8 cellular contexts compared by ENCODE assay signal in genomic region chr13:40666058-40666904, GRCh38. TPM values are rescaled to one million over a fixed set of nuclear protein-coding genes. Genes with fewer than 3 reads are reported as not detected.
A peak's percentile ranks its signal among the peaks of the same experiment; 100 is the strongest.
DNase-seq lines count a peak whose midpoint lies in the region; ATAC-seq and TF ChIP-seq lines count a peak whose summit lies in the region.

Gene FOXO1 (minus strand): TSS chr13:40666641. CDS start chr13:40666212, 429 bp downstream.

- 0 to 1% methylated on average over 26 to 35 of the region's 103 CpGs for WGBS in thyroid gland, 2 donors

- peak; percentile 40 for DNase-seq in GF-D8 (lab: John Stamatoyannopoulos, UW)
- peak; percentile 71 for DNase-seq in GOT3 (lab: John Stamatoyannopoulos, UW)
- peak; percentile 97 for DNase-seq in activated naive CD8-positive, alpha-beta T cell treated with anti-CD3 and anti-CD28 coated beads, Interleukin-2, amount 10 ng/mL, durations not matched to agents 7 days and 5 days
- DNase-seq in Right ventricle myocardium inferior (ENCODE audit: missing footprints): peak; percentile 96
- DNase-seq in thyroid gland: peak; percentile 87 to 89

- TF ChIP-seq CTCF in Loucy (conservative IDR thresholded peaks at IDR 0.05; ENCODE audit: low read length) (0 out of 2 replicates have a peak, but pooled peaks have one; percentile 11), SU-DHL-6 (IDR thresholded peaks at IDR 0.05; ENCODE audit: insufficient read depth, low read length, poor library complexity, severe bottlenecking) (no peak), parathyroid adenoma (IDR thresholded peaks at IDR 0.05) (no peak), thyroid gland (IDR thresholded peaks at IDR 0.05) (no peak)

- H3K4me3 Mint-ChIP-seq in activated naive CD8-positive, alpha-beta T cell treated with anti-CD3 and anti-CD28 coated beads, Interleukin-2, amount 10 ng/mL, durations not matched to agents 7 days and 5 days: peak within 1 kb of the TSS; percentile 90

- no peaks in the 10 kb centered on the region for H3K9me3 Mint-ChIP-seq in activated naive CD8-positive, alpha-beta T cell treated with anti-CD3 and anti-CD28 coated beads, Interleukin-2, amount 10 ng/mL, durations not matched to agents 7 days and 5 days

- peaks cover 4% of the 10 kb centered on the region for H3K36me3 Mint-ChIP-seq in activated naive CD8-positive, alpha-beta T cell treated with anti-CD3 and anti-CD28 coated beads, Interleukin-2, amount 10 ng/mL, durations not matched to agents 7 days and 5 days

- H3K4me1 Mint-ChIP-seq in activated naive CD8-positive, alpha-beta T cell treated with anti-CD3 and anti-CD28 coated beads, Interleukin-2, amount 10 ng/mL, durations not matched to agents 7 days and 5 days: peaks cover 38% of the 10 kb centered on the region

- no peaks in the 10 kb centered on the region for H3F3A ChIP-seq in Loucy (ENCODE audit: low read depth)
- H3F3A ChIP-seq in SU-DHL-6 (ENCODE audit: insufficient read depth): peaks cover 28% of the 10 kb centered on the region

- H3K27me3 ChIP-seq in Loucy (ENCODE audit: insufficient read depth, low read length, poor library complexity, severe bottlenecking) (no peaks in the 10 kb centered on the region), SU-DHL-6 (ENCODE audit: low read length) (no peaks in the 10 kb centered on the region), parathyroid adenoma (ENCODE audit: control insufficient read depth, insufficient read depth, low read length) (no peaks in the 10 kb centered on the region), thyroid gland (no peaks in the 10 kb centered on the region)

- H3K27ac ChIP-seq in SU-DHL-6 (ENCODE audit: low read depth, low read length): peak within 1 kb of the TSS; percentile 95
- H3K27ac ChIP-seq in parathyroid adenoma: peak within 1 kb of the TSS; percentile 76
- H3K27ac ChIP-seq in thyroid gland: peak within 1 kb of the TSS; percentile 94 to 99 (median 98)

- H3K9me3 ChIP-seq in Loucy (ENCODE audit: insufficient read depth, low read depth, low read length) (no peaks in the 10 kb centered on the region), SU-DHL-6 (ENCODE audit: insufficient read depth, low read length) (no peaks in the 10 kb centered on the region), parathyroid adenoma (ENCODE audit: control insufficient read depth, low read length) (no peaks in the 10 kb centered on the region), thyroid gland (no peaks in the 10 kb centered on the region)

- peak within 1 kb of the TSS; percentile 77 for H3K9ac ChIP-seq in Loucy (ENCODE audit: low read depth, low read length, poor library complexity, severe bottlenecking)
- H3K9ac ChIP-seq in SU-DHL-6 (ENCODE audit: low read length): peak within 1 kb of the TSS; percentile 99
- no peak within 1 kb of the TSS for H3K9ac ChIP-seq in parathyroid adenoma

- H3K36me3 ChIP-seq in Loucy (ENCODE audit: insufficient read depth, low read length) (no peaks in the 10 kb centered on the region), SU-DHL-6 (ENCODE audit: low read length) (no peaks in the 10 kb centered on the region), parathyroid adenoma (ENCODE audit: control insufficient read depth, insufficient read depth, low read length) (no peaks in the 10 kb centered on the region), thyroid gland (no peaks in the 10 kb centered on the region)

- peaks cover 6% of the 10 kb centered on the region for H4K20me1 ChIP-seq in Loucy (ENCODE audit: insufficient read depth, low read length, poor library complexity, severe bottlenecking)
- no peaks in the 10 kb centered on the region for H4K20me1 ChIP-seq in SU-DHL-6 (ENCODE audit: low read depth, low read length)

- H2AFZ ChIP-seq in Loucy (ENCODE audit: low read length) (peak within 1 kb of the TSS; percentile 94), SU-DHL-6 (ENCODE audit: low read depth, low read length, severe bottlenecking) (peak within 1 kb of the TSS; percentile 60), parathyroid adenoma (peak within 1 kb of the TSS; percentile 94)

- H3K9me2 ChIP-seq in Loucy (replicated peaks; ENCODE audit: low read depth, low read length) (no peaks in the 10 kb centered on the region), SU-DHL-6 (replicated peaks; ENCODE audit: insufficient read depth, low read length) (no peaks in the 10 kb centered on the region)

- H3K4me3 ChIP-seq in Loucy (ENCODE audit: low read length, poor library complexity, severe bottlenecking) (peak within 1 kb of the TSS; percentile 92), SU-DHL-6 (ENCODE audit: insufficient read depth, low read length, poor library complexity, severe bottlenecking) (peak within 1 kb of the TSS; percentile 98), parathyroid adenoma (ENCODE audit: low read depth, low read length) (peak within 1 kb of the TSS; percentile 78), thyroid gland (replicated peaks in 1 of 3) (peak within 1 kb of the TSS; percentile 78 to 98 (median 97))

- no peaks in the 10 kb centered on the region for H3K27me3 Mint-ChIP-seq in activated naive CD8-positive, alpha-beta T cell treated with anti-CD3 and anti-CD28 coated beads, Interleukin-2, amount 10 ng/mL, durations not matched to agents 7 days and 5 days

- H3K4me2 ChIP-seq in Loucy (ENCODE audit: low read depth, low read length, poor library complexity, severe bottlenecking): peak within 1 kb of the TSS; percentile 80
- H3K4me2 ChIP-seq in SU-DHL-6 (ENCODE audit: low read depth, low read length, poor library complexity, severe bottlenecking): peak within 1 kb of the TSS; percentile 93
- H3K4me2 ChIP-seq in parathyroid adenoma (ENCODE audit: low read length): peak within 1 kb of the TSS; percentile 88

- ATAC-seq in activated naive CD8-positive, alpha-beta T cell treated with anti-CD3 and anti-CD28 coated beads, Interleukin-2, amount 10 ng/mL, durations not matched to agents 7 days and 5 days (ENCODE audit: low read depth): peak; percentile 66
- ATAC-seq in Right ventricle myocardium inferior: peak; percentile 88

- TF ChIP-seq POLR2A in thyroid gland (IDR thresholded peaks at IDR 0.05): peak; percentile 92 to 99

- H3K79me2 ChIP-seq in Loucy (ENCODE audit: insufficient read depth, low read length) (peaks cover 22% of the 10 kb centered on the region), SU-DHL-6 (ENCODE audit: insufficient read depth, low read length) (peaks cover 59% of the 10 kb centered on the region), parathyroid adenoma (no peaks in the 10 kb centered on the region)

- H3K27ac Mint-ChIP-seq in activated naive CD8-positive, alpha-beta T cell treated with anti-CD3 and anti-CD28 coated beads, Interleukin-2, amount 10 ng/mL, durations not matched to agents 7 days and 5 days: peak within 1 kb of the TSS; percentile 92

- intact Hi-C loops in Right ventricle myocardium inferior (cut with DNase I) (loop anchor here (5.0 to 10.0 kb wide), 3 partner anchors 104 to 594 kb away; no protein-coding TSS in a partner anchor), thyroid gland (cut with DNase I) (loop anchor here (10.0 kb wide), 1 partner anchor 101 kb away; no protein-coding TSS in a partner anchor)

- POLR2A ChIA-PET in activated naive CD8-positive, alpha-beta T cell treated with anti-CD3 and anti-CD28 coated beads, Interleukin-2, amount 10 ng/mL, durations not matched to agents 7 days and 5 days (lab: Charles Lee): interaction anchor here (0.8 to 3.6 kb wide), 15 partner anchors 19 to 980 kb away, joined by 3 to 28 read pairs (median 8); no protein-coding TSS in a partner anchor

- peaks cover 25% of the 10 kb centered on the region for H3K4me1 ChIP-seq in Loucy (ENCODE audit: insufficient read depth, low read length, poor library complexity, severe bottlenecking)
- H3K4me1 ChIP-seq in parathyroid adenoma: no peaks in the 10 kb centered on the region
- H3K4me1 ChIP-seq in thyroid gland: peaks cover 15 to 26% of the 10 kb centered on the region in 2 donors

RNA-seq across cellular contexts. Expression of gene FOXO1, which starts in this region (rescaled TPM):
- total RNA-seq in activated naive CD8-positive, alpha-beta T cell treated with anti-CD3 and anti-CD28 coated beads, Interleukin-2, amount 10 ng/mL, durations not matched to agents 7 days and 5 days: 10 to 100 TPM; 36.7 to 39.8 TPM
- total RNA-seq in Right ventricle myocardium inferior (14.5 TPM), thyroid gland (10 to 100 TPM; 65.2 to 92.9 (median 70.0) TPM)

Comparison
In these comparisons a context has a peak if more than half of its experiments do, and no peak if none do; other contexts are left out.
1. Peak in every context shown above with its lines: DNase-seq, ATAC-seq, H3K4me3 ChIP-seq and H3K27ac ChIP-seq.
2. DNase-seq: peak in every context shown above with its lines; median percentile 97 in activated naive CD8-positive, alpha-beta T cell treated with anti-CD3 and anti-CD28 coated beads, Interleukin-2, amount 10 ng/mL, durations not matched to agents 7 days and 5 days; 96 in Right ventricle myocardium inferior; 88 in thyroid gland; 71 in GOT3; 40 in GF-D8.